8 cellular contexts compared by ENCODE assay signal in the genomic region with DNA sequence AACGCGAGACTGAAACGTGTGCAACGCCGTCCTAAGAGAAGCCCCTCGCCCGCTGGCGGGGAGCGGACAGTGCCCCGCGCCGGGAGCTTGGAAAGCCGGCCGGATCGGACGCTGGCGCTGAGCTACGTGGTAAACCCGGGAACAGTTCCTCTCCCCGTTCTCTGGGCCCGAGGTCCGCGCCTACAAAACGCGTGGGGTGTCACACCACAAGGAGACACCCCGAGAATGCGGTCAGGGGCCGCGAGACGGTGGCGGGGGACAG. TPM values are rescaled to one million over a fixed set of nuclear protein-coding genes. Genes with fewer than 3 reads are reported as not detected.
DNase-seq lines count a peak whose midpoint lies in the region; ATAC-seq and TF ChIP-seq lines count a peak whose summit lies in the region.

No MANE protein-coding gene starts in this region.

- peaks cover 0 to 10% (median 0%) of the 10 kb centered on the region in 3 donors for H3K36me3 Mint-ChIP-seq in naive thymus-derived CD8-positive, alpha-beta T cell

- TF ChIP-seq CTCF in LNCaP clone FGC (IDR thresholded peaks at IDR 0.05; ENCODE audit: control insufficient read depth, extremely low read depth, insufficient read depth): no peak

- H3K4me1 Mint-ChIP-seq in naive thymus-derived CD8-positive, alpha-beta T cell: peaks cover 25 to 61% (median 56%) of the 10 kb centered on the region in 4 donors

- POLR2A ChIA-PET in naive thymus-derived CD8-positive, alpha-beta T cell (lab: Charles Lee): interaction anchor here (1.0 to 1.3 kb wide), 5 partner anchors 21 to 154 kb away, joined by 3 to 6 read pairs (median 3); partner anchors contain the start of gene PCIF1

- no peaks in the 10 kb centered on the region for H3K27me3 Mint-ChIP-seq in naive thymus-derived CD8-positive, alpha-beta T cell

- DNase-seq in LNCaP clone FGC (ENCODE audit: low read depth) (no peak), dermis blood vessel endothelial cell (peak; percentile 56), COLO829 (ENCODE audit: low spot score) (no peak), NK-92 (lab: John Stamatoyannopoulos, UW; ENCODE audit: unreplicated experiment) (no peak)
- DNase-seq in naive thymus-derived CD8-positive, alpha-beta T cell: peak in 1 of 10 donors; percentile 62

- peak overlapping the region; percentile 72 to 92 (median 86) for H3K4me3 Mint-ChIP-seq in naive thymus-derived CD8-positive, alpha-beta T cell

- peak overlapping the region; percentile 72 to 95 (median 90) for H3K27ac Mint-ChIP-seq in naive thymus-derived CD8-positive, alpha-beta T cell

- H3K4me3 ChIP-seq in LNCaP clone FGC (ENCODE audit: low read depth, low read length): peak overlapping the region; percentile 77

- no peaks in the 10 kb centered on the region for H3K9me3 Mint-ChIP-seq in naive thymus-derived CD8-positive, alpha-beta T cell

- ATAC-seq in GM18858 (IDR thresholded peaks at IDR 0.05; ENCODE audit: unreplicated experiment) (peak; percentile 5), HG02852 (IDR thresholded peaks at IDR 0.05; ENCODE audit: unreplicated experiment) (no peak), HG03439 (IDR thresholded peaks at IDR 0.05; ENCODE audit: unreplicated experiment) (no peak)
- no peak for ATAC-seq in naive thymus-derived CD8-positive, alpha-beta T cell

RNA-seq across cellular contexts. Expression of gene NCOA5, which starts 0.8 kb away (rescaled TPM):
- 16.7 and 18.6 TPM in 2 replicates for total RNA-seq in dermis blood vessel endothelial cell
- 10 to 100 TPM; 42.2 to 43.9 TPM for total RNA-seq in naive thymus-derived CD8-positive, alpha-beta T cell
- polyA plus RNA-seq in naive thymus-derived CD8-positive, alpha-beta T cell: 10 to 100 TPM; 13.0 to 36.0 (median 18.4) TPM

RNA-seq across cellular contexts. Expression of gene CD40, which starts 29.1 kb away (rescaled TPM):
- 19.4 and 21.3 TPM in 2 replicates for total RNA-seq in dermis blood vessel endothelial cell
- total RNA-seq in naive thymus-derived CD8-positive, alpha-beta T cell: 10 to 100 TPM; 10.1 to 11.8 TPM
- polyA plus RNA-seq in naive thymus-derived CD8-positive, alpha-beta T cell: 1 to 10 TPM; 2.0 to 4.3 (median 3.1) TPM

RNA-seq across cellular contexts. Expression of gene SLC12A5, which starts 60.0 kb away (rescaled TPM):
- 0.17 and 0.47 TPM in 2 replicates for total RNA-seq in dermis blood vessel endothelial cell
- 1 to 10 TPM; 1.0 to 1.5 TPM for total RNA-seq in naive thymus-derived CD8-positive, alpha-beta T cell
- polyA plus RNA-seq in naive thymus-derived CD8-positive, alpha-beta T cell: under 1 TPM in 1 of 3 donors, not detected in 2; 0.83 TPM
